Comparison of ENCODE assay signal across 8 cellular contexts in the genomic region with DNA sequence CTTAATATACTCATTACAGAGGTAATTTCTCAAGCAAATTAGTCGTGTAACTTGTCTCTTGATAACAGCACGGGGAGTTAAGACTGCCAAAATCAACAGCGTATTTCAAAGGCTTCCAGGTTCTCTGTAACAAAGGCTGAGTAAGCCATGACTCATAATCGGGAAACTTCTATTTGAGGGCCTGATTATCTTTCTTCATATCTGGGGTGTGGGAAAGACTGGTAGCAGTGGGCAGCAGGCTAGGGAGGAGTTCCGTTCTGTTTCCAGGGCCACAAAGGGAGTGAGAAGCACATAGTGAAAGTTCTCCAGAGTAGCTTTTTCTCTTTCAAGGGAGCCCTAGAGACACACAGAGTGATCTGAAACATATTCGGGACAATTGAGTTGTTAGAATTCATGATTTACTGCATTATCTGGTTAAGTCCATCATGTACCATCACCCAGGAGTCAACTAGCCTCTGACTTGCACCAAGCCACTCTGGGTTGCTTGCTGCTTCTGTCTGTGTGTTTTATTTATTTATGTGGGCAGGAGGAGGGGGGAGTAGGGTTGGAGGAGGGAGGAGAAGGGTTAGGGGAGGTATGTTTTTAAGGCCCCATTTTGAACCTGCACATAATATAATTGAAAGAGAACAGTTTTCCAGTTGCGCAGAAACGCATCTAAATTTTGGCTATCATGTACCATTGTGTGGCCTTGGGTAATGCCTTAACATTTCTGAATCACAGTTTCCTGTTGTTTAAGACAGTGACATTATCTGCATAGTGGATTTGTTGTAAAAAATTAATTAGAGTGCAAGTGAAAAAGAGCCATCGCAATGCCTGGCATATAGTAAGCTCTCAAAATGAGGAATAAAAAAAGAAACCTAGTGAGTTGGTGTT.
DNase-seq lines count a peak whose midpoint lies in the region; ATAC-seq and TF ChIP-seq lines count a peak whose summit lies in the region.

No MANE protein-coding gene starts in this region.

- H3K4me3 ChIP-seq in mucosa of descending colon: no peak overlapping the region

- H3K36me3 ChIP-seq in mucosa of descending colon (ENCODE audit: low read depth): no peaks in the 10 kb centered on the region

- no peaks in the 10 kb centered on the region for H3K9me3 ChIP-seq in mucosa of descending colon

- peak; percentile 94 for ATAC-seq in mucosa of descending colon
- ATAC-seq in GM18505 (IDR thresholded peaks at IDR 0.05; ENCODE audit: unreplicated experiment): no peak

- in situ Hi-C loops in GM13977 (cut with MboI; ENCODE audit: low pct_unique_long_range_greater_than_20kb, low sequenced_read_pairs, unreplicated experiment): no loop called here

- no peak for TF ChIP-seq POLR2A in GM18505 (IDR thresholded peaks at IDR 0.05; ENCODE audit: borderline replicate concordance, extremely low read depth, insufficient read depth, insufficient read length)

- H3K4me1 ChIP-seq in mucosa of descending colon (ENCODE audit: low read depth): peaks cover 20% of the 10 kb centered on the region

- intact Hi-C loops in mucosa of descending colon (cut with DNase I, micrococcal nuclease): no loop called here

- TF ChIP-seq CTCF in mucosa of descending colon (IDR thresholded peaks at IDR 0.05) (no peak), GM13977 (IDR thresholded peaks at IDR 0.05; ENCODE audit: extremely low read depth, insufficient read depth, missing control alignments) (no peak)

- peak; percentile 84 for DNase-seq in DMS53 treated with DMSO at 0.1 percent for 48 hours (lab: John Stamatoyannopoulos, UW; ENCODE audit: unreplicated experiment)
- peak; percentile 38 to 58 for DNase-seq in NCI-H446 (lab: John Stamatoyannopoulos, UW)
- DNase-seq in dermis blood vessel endothelial cell: peak; percentile 99
- DNase-seq in mucosa of descending colon: peak in 2 of 3 donors; percentile 27 to 41
- DNase-seq in GM13977 (ENCODE audit: low spot score): no peak
- no peak for DNase-seq in NAMALWA (ENCODE audit: low spot score)
- no peak for DNase-seq in cortex of kidney (lab: John Stamatoyannopoulos, UW)

Comparison
In these comparisons a context has a peak if more than half of its experiments do, and no peak if none do; other contexts are left out.
1. DNase-seq: peak in DMS53 treated with DMSO at 0.1 percent for 48 hours (single experiment), NCI-H446 (2 of 2), dermis blood vessel endothelial cell (single experiment) and mucosa of descending colon (2 of 3); none in GM13977 (single experiment), NAMALWA (single experiment) and cortex of kidney (single experiment).